8 cellular contexts compared by ENCODE assay signal in genomic region chr15:71532994-71533393, GRCh38.
DNase-seq lines count a peak whose midpoint lies in the region; ATAC-seq and TF ChIP-seq lines count a peak whose summit lies in the region.

No MANE protein-coding gene starts in this region.

- no peaks in the 10 kb centered on the region for H3K36me3 ChIP-seq in hepatocyte (replicated peaks; ENCODE audit: insufficient read depth, low read depth)
- no peaks in the 10 kb centered on the region for H3K36me3 ChIP-seq in body of pancreas (replicated peaks in 1 of 2; ENCODE audit: insufficient read depth in 1 of 2, low read depth in 2 of 2)
- H3K36me3 ChIP-seq in CD4-positive, alpha-beta memory T cell (ENCODE audit: insufficient read depth, low read length), result no peaks in the 10 kb centered on the region

- H3K79me2 ChIP-seq in hepatocyte, result no peaks in the 10 kb centered on the region

- no peaks in the 10 kb centered on the region for H3K9me2 ChIP-seq in hepatocyte (replicated peaks; ENCODE audit: insufficient read depth)

- H3K9me3 Mint-ChIP-seq in CD4-positive, alpha-beta memory T cell, result peaks cover 3 to 15% (median 9%) of the 10 kb centered on the region in 8 donors

- no peak overlapping the region for H3K4me3 Mint-ChIP-seq in CD4-positive, alpha-beta memory T cell

- peaks cover 10 to 11% of the 10 kb centered on the region in 2 donors for H3K27me3 Mint-ChIP-seq in CD4-positive, alpha-beta memory T cell

- intact Hi-C loops in body of pancreas (cut with DNase I), result no loop called here
- intact Hi-C loops in CD4-positive, alpha-beta memory T cell (cut with micrococcal nuclease), result no loop called here

- no peaks in the 10 kb centered on the region for H3K27me3 ChIP-seq in HL-60 (ENCODE audit: insufficient read depth, poor library complexity, severe bottlenecking)
- no peaks in the 10 kb centered on the region for H3K27me3 ChIP-seq in hepatocyte
- no peaks in the 10 kb centered on the region for H3K27me3 ChIP-seq in body of pancreas
- H3K27me3 ChIP-seq in CD4-positive, alpha-beta memory T cell (ENCODE audit: insufficient read depth, low read length), result no peaks in the 10 kb centered on the region

- H3K4me2 ChIP-seq in hepatocyte, result no peak overlapping the region

- TF ChIP-seq POLR2A in body of pancreas (IDR thresholded peaks at IDR 0.05), result no peak

- no peak overlapping the region for H3K27ac Mint-ChIP-seq in CD4-positive, alpha-beta memory T cell

- H3K27ac ChIP-seq in HL-60 (replicated peaks) (no peak overlapping the region), hepatocyte (no peak overlapping the region), body of pancreas (no peak overlapping the region)
- no peak overlapping the region for H3K27ac ChIP-seq in CD4-positive, alpha-beta memory T cell (ENCODE audit: low read depth, low read length)

- in situ Hi-C loops in Caki2 (cut with HindIII; ENCODE audit: low pct_unique_long_range_greater_than_20kb, low sequenced_read_pairs), result no loop called here

- peak; percentile 43 for TF ChIP-seq CTCF in HL-60 (IDR thresholded peaks at IDR 0.05; ENCODE audit: insufficient read depth, low read length)
- peak; percentile 39 for TF ChIP-seq CTCF in hepatocyte (IDR thresholded peaks at IDR 0.05; ENCODE audit: poor library complexity)
- TF ChIP-seq CTCF in body of pancreas (IDR thresholded peaks at IDR 0.05), result peak in 2 of 7 experiments; percentile 4 to 11

- POLR2A ChIA-PET in CD4-positive, alpha-beta memory T cell (lab: Charles Lee; ENCODE audit: partially characterized antibody), result no interaction called here

- H3K36me3 Mint-ChIP-seq in CD4-positive, alpha-beta memory T cell, result no peaks in the 10 kb centered on the region

- H4K20me1 ChIP-seq in hepatocyte (ENCODE audit: insufficient read depth, poor library complexity, severe bottlenecking), result no peaks in the 10 kb centered on the region

- H3K4me3 ChIP-seq in HL-60 (replicated peaks; ENCODE audit: insufficient read depth, low read length), result no peak overlapping the region
- H3K4me3 ChIP-seq in hepatocyte, result no peak overlapping the region
- H3K4me3 ChIP-seq in body of pancreas, result no peak overlapping the region
- no peak overlapping the region for H3K4me3 ChIP-seq in CD4-positive, alpha-beta memory T cell (ENCODE audit: low read length in 2 of 2)

- H3K4me1 Mint-ChIP-seq in CD4-positive, alpha-beta memory T cell, result no peaks in the 10 kb centered on the region

- no peak for ATAC-seq in body of pancreas
- ATAC-seq in HG02840 (IDR thresholded peaks at IDR 0.05; ENCODE audit: low FRiP score, unreplicated experiment), result no peak

- H3K9me3 ChIP-seq in hepatocyte (ENCODE audit: low read depth) (no peaks in the 10 kb centered on the region), body of pancreas (no peaks in the 10 kb centered on the region)
- H3K9me3 ChIP-seq in CD4-positive, alpha-beta memory T cell (ENCODE audit: control insufficient read depth in 1 of 2, low read length in 2 of 2), result no peaks in the 10 kb centered on the region

- DNase-seq in Caki2 (ENCODE audit: low read depth) (peak; percentile 2), HL-60 (ENCODE audit: low read depth in 1 of 2, low spot score in 1 of 2) (peak; percentile 5 to 6), SK-N-DZ (ENCODE audit: low spot score) (peak; percentile 12), hepatocyte (ENCODE audit: low spot score) (no peak), cortex of kidney (lab: John Stamatoyannopoulos, UW) (no peak), body of pancreas (no peak)
- DNase-seq in CD4-positive, alpha-beta memory T cell, result no peak

- H3K4me1 ChIP-seq in hepatocyte (ENCODE audit: insufficient read depth) (no peaks in the 10 kb centered on the region), body of pancreas (peaks cover 13% of the 10 kb centered on the region)
- no peaks in the 10 kb centered on the region for H3K4me1 ChIP-seq in CD4-positive, alpha-beta memory T cell (ENCODE audit: insufficient read depth, low read length)

- CTCF ChIA-PET in CD4-positive, alpha-beta memory T cell (lab: Charles Lee; ENCODE audit: partially characterized antibody), result no interaction called here

- WGBS in hepatocyte (ENCODE audit: low lambda C conversion rate, missing lambda C conversion rate), result 47% methylated on average over 6 of the region's 6 CpGs
- 64 to 78% methylated on average over 6 of the region's 6 CpGs for WGBS in body of pancreas, 2 donors

- no peak overlapping the region for H2AFZ ChIP-seq in hepatocyte

Comparison
In these comparisons a context has a peak if more than half of its experiments do, and no peak if none do; other contexts are left out.
1. DNase-seq: peak in Caki2 (single experiment), HL-60 (2 of 2) and SK-N-DZ (single experiment); none in hepatocyte (single experiment), cortex of kidney (single experiment), body of pancreas (0 of 4) and CD4-positive, alpha-beta memory T cell (0 of 5).